14 cellular contexts compared by ENCODE assay signal in the genomic region with DNA sequence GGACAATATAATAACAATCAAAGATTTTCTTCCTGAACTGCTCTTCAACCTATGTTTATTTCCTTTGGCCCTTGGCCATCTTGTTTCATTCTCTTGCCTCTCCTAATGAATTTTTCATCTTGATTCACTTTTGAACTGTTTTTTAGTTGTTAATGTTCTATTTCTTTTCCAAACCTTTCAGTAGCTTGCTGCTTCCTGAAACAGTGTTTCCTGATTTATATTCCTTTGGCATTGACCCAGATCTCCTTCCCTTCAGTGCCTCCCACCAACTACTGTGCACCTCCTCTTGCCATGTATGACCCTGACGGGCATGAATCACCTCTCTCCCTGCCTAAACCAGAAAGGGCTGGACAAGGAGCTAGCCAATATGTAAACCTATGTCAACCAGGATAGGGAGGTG. TPM values are rescaled to one million over a fixed set of nuclear protein-coding genes. Genes with fewer than 3 reads are reported as not detected.
DNase-seq lines count a peak whose midpoint lies in the region; FAIRE-seq and TF ChIP-seq lines count a peak whose summit lies in the region.
"Had no signal": no experiment of that assay in that cellular context is flagged by ENCODE, and none has a peak within 500 bp of the region (broad histone marks: within the 10 kb centered on the region; RNA-seq: fewer than 3 reads in every experiment).

No MANE protein-coding gene starts in this region.

- TF ChIP-seq CTCF in A673 (conservative IDR thresholded peaks at IDR 0.05; ENCODE audit: low read depth, low read length) (no peak), kidney (IDR thresholded peaks at IDR 0.05; ENCODE audit: borderline replicate concordance, extremely low read depth, insufficient read depth) (no peak), lower leg skin (IDR thresholded peaks at IDR 0.05) (no peak)

- H3K36me3 ChIP-seq in A673 (ENCODE audit: insufficient read depth, low read length, poor library complexity, severe bottlenecking), result no peaks in the 10 kb centered on the region
- no peaks in the 10 kb centered on the region for H3K36me3 ChIP-seq in kidney (ENCODE audit: control insufficient read depth in 1 of 2, insufficient read depth in 2 of 2, low read length in 2 of 2)
- H3K36me3 ChIP-seq: cardiac muscle cell had no signal

- H3K4me3 ChIP-seq in A673 (ENCODE audit: low read depth, low read length, poor library complexity, severe bottlenecking) (no peak overlapping the region), kidney (ENCODE audit: low read length in 2 of 2) (no peak overlapping the region), lower leg skin (ENCODE audit: low read depth, poor library complexity, severe bottlenecking) (no peak overlapping the region)
- H3K4me3 ChIP-seq: cardiac muscle cell had no signal

- H3K27me3 ChIP-seq in A673 (replicated peaks; ENCODE audit: insufficient read depth, low read depth, low read length, poor library complexity), result no peaks in the 10 kb centered on the region
- H3K27me3 ChIP-seq: cardiac muscle cell had no signal

- POLR2A ChIA-PET in A673 (lab: Charles Lee; ENCODE audit: low non-redundant PET), result no interaction called here

- BruUV-seq in A673 (replicated peaks; lab: Mats Ljungman, UMichigan), result no TSS peak

- H3K9ac ChIP-seq in kidney (ENCODE audit: low read length in 2 of 2), result no peak overlapping the region

- WGBS in lower leg skin, 2 donors, result 11 to 36% methylated on average over 1 of the region's 1 CpG

- TF ChIP-seq POLR2A in lower leg skin (IDR thresholded peaks at IDR 0.05), result no peak

- FAIRE-seq in kidney (lab: Jason Lieb, UNC), result peak; percentile 81

- H3K4me1 ChIP-seq in A673 (ENCODE audit: insufficient read depth, low read length, poor library complexity, severe bottlenecking) (peaks cover 8% of the 10 kb centered on the region), kidney (ENCODE audit: control insufficient read depth in 1 of 2, insufficient read depth in 1 of 2, low read depth in 1 of 2, low read length in 2 of 2) (peaks cover 0 to 20% of the 10 kb centered on the region in 2 donors)

- DNase-seq in A673 (ENCODE audit: low spot score), result peak; percentile 5
- peak; percentile 25 for DNase-seq in HK-2 (ENCODE audit: unreplicated experiment)
- DNase-seq in amniotic epithelial cell (ENCODE audit: low read depth), result peak; percentile 79
- no peak for DNase-seq in kidney
- no peak for DNase-seq in stimulated activated CD4-positive, alpha-beta T cell treated with anti-CD3 and anti-CD28 coated beads, Interleukin-1b, Interleukin-23, amount 100 ng/mL, for 48 hours
- DNase-seq in NCI-H524 treated with DMSO at 0.1 percent for 48 hours (lab: John Stamatoyannopoulos, UW), result no peak
- DNase-seq in lower leg skin (ENCODE audit: low spot score in 2 of 2), result no peak
- no peak for DNase-seq in SW 1271 (lab: John Stamatoyannopoulos, UW)
- DNase-seq: activated CD8-positive, alpha-beta memory T cell treated with anti-CD3 and anti-CD28 coated beads, Interleukin-2, amount 50 U/mL, for 48 hours; naive thymus-derived CD4-positive, alpha-beta T cell; NCI-H1105 treated with DMSO at 0.1 percent for 48 hours; stimulated activated naive B cell treated with anti-CD40 and anti-IgM and Interleukin-4, amounts not matched to agents 10 μg/mL and 1 μg/mL and 100 μg/mL, for 72 hours; T-helper 9 cell had no signal

- H3K27ac ChIP-seq in A673 (ENCODE audit: low read depth, low read length, poor library complexity, severe bottlenecking) (no peak overlapping the region), kidney (ENCODE audit: low read depth in 2 of 2, low read length in 2 of 2) (peak overlapping the region; percentile 56 to 74)
- H3K27ac ChIP-seq: cardiac muscle cell had no signal

- CTCF ChIA-PET in A673 (lab: Charles Lee), result no interaction called here

- intact Hi-C loops in A673 (cut with micrococcal nuclease; ENCODE audit: unreplicated experiment), result no loop called here
- intact Hi-C loops in kidney (cut with DNase I), result no loop called here
- intact Hi-C loops in lower leg skin (cut with DNase I; ENCODE audit: low total_unique reads), result no loop called here

- H3K9me3 ChIP-seq in A673 (ENCODE audit: low read depth, low read length, poor library complexity, severe bottlenecking) (no peaks in the 10 kb centered on the region), kidney (ENCODE audit: control insufficient read depth in 1 of 2, low read length in 2 of 2) (no peaks in the 10 kb centered on the region)

RNA-seq across cellular contexts. Expression of gene SPP1, which starts 25.6 kb away (rescaled TPM):
- 0.87 and 0.99 TPM in 2 replicates for total RNA-seq in A673 (2021)
- total RNA-seq in kidney, result 5,484 TPM
- polyA plus RNA-seq in kidney (ENCODE audit: insufficient read depth, low read depth, low replicate concordance), result 6,594 TPM
- 10 to 100 TPM in 2 of 4 donors, 1 to 10 TPM in 2; 1.9 to 57.0 (median 7.4) TPM for total RNA-seq in lower leg skin
- polyA plus RNA-seq: naive thymus-derived CD4-positive, alpha-beta T cell had no signal

RNA-seq across cellular contexts. Expression of gene PKD2, which starts 57.5 kb away (rescaled TPM):
- total RNA-seq in A673 (2021) (10.0 and 10.8 TPM in 2 replicates), kidney (92.6 TPM), lower leg skin (10 to 100 TPM; 17.3 to 25.4 (median 21.7) TPM)
- polyA plus RNA-seq in kidney (ENCODE audit: insufficient read depth, low read depth, low replicate concordance), result 21.2 TPM

Comparison
In these comparisons a context has a peak if more than half of its experiments do, and no peak if none do; other contexts are left out.
1. DNase-seq: peak in A673 (single experiment), HK-2 (single experiment) and amniotic epithelial cell (single experiment); none in kidney (single experiment), stimulated activated CD4-positive, alpha-beta T cell treated with anti-CD3 and anti-CD28 coated beads, Interleukin-1b, Interleukin-23, amount 100 ng/mL, for 48 hours (single experiment), NCI-H524 treated with DMSO at 0.1 percent for 48 hours (single experiment), lower leg skin (0 of 2) and SW 1271 (0 of 2).
2. RNA of gene SPP1, which starts 25.6 kb away (total RNA-seq): 5,484 TPM in kidney (single experiment); 1.9 to 57.0 TPM in lower leg skin and 0.87 to 0.99 TPM in A673; every median in the first group is over 10 times any median in the second.